ENCODE assay signal across 10 cellular contexts in genomic region chr5:35859101-35859661, GRCh38. TPM values are rescaled to one million over a fixed set of nuclear protein-coding genes. Genes with fewer than 3 reads are reported as not detected.
DNase-seq lines count a peak whose midpoint lies in the region; ATAC-seq, FAIRE-seq and TF ChIP-seq lines count a peak whose summit lies in the region.
"Had no signal": no experiment of that assay in that cellular context is flagged by ENCODE, and none has a peak within 500 bp of the region (broad histone marks: within the 10 kb centered on the region; RNA-seq: fewer than 3 reads in every experiment).

No MANE protein-coding gene starts in this region.

- TF ChIP-seq CTCF in MCF 10A (IDR thresholded peaks at IDR 0.05; ENCODE audit: unreplicated experiment) (no peak), breast epithelium (IDR thresholded peaks at IDR 0.05) (no peak), left lung (IDR thresholded peaks at IDR 0.05) (no peak), prostate gland (IDR thresholded peaks at IDR 0.05) (no peak)

- H3K36me3 Mint-ChIP-seq in MCF 10A (ENCODE audit: insufficient read depth, unreplicated experiment) = no peaks in the 10 kb centered on the region
- peaks cover 91% of the 10 kb centered on the region for H3K36me3 Mint-ChIP-seq in activated CD4-positive, alpha-beta memory T cell treated with anti-CD3 and anti-CD28 coated beads for 36 hours

- 58% methylated on average over 3 of the region's 3 CpGs for WGBS in prostate gland

- H3K27me3 ChIP-seq in breast epithelium (no peaks in the 10 kb centered on the region), left lung (no peaks in the 10 kb centered on the region), prostate gland (replicated peaks; ENCODE audit: insufficient read depth) (no peaks in the 10 kb centered on the region)

- no peaks in the 10 kb centered on the region for H3K27me3 Mint-ChIP-seq in MCF 10A (ENCODE audit: insufficient read depth, unreplicated experiment)
- no peaks in the 10 kb centered on the region for H3K27me3 Mint-ChIP-seq in activated CD4-positive, alpha-beta memory T cell treated with anti-CD3 and anti-CD28 coated beads for 36 hours

- no peak overlapping the region for H3K4me3 Mint-ChIP-seq in MCF 10A (ENCODE audit: unreplicated experiment)
- peak overlapping the region; percentile 78 for H3K4me3 Mint-ChIP-seq in activated CD4-positive, alpha-beta memory T cell treated with anti-CD3 and anti-CD28 coated beads for 36 hours

- ATAC-seq in left lung = no peak
- no peak for ATAC-seq in GM21529 (IDR thresholded peaks at IDR 0.05; ENCODE audit: unreplicated experiment)
- no peak for ATAC-seq in HG02970 (IDR thresholded peaks at IDR 0.05; ENCODE audit: low FRiP score, unreplicated experiment)
- ATAC-seq: psoas muscle had no signal

- intact Hi-C loops in MCF 10A (cut with micrococcal nuclease) = loop anchor here (5.0 kb wide), 1 partner anchor 87 kb away; no protein-coding TSS in a partner anchor
- intact Hi-C loops in breast epithelium (cut with DNase I; ENCODE audit: low total_unique reads) = no loop called here
- intact Hi-C loops in activated CD4-positive, alpha-beta memory T cell treated with anti-CD3 and anti-CD28 coated beads for 36 hours (cut with micrococcal nuclease) = loop anchor here (10.0 kb wide), 2 partner anchors 296 to 934 kb away; partner anchors contain the start of genes DNAJC21, LMBRD2 and SKP2
- intact Hi-C loops in left lung (cut with DNase I) = no loop called here
- intact Hi-C loops in prostate gland (cut with DNase I) = no loop called here

- H3K36me3 ChIP-seq in breast epithelium = no peaks in the 10 kb centered on the region
- peaks cover 0 to 35% of the 10 kb centered on the region in 2 donors for H3K36me3 ChIP-seq in left lung
- H3K36me3 ChIP-seq in prostate gland = no peaks in the 10 kb centered on the region

- H3K9me3 ChIP-seq in breast epithelium = no peaks in the 10 kb centered on the region
- no peaks in the 10 kb centered on the region for H3K9me3 ChIP-seq in left lung
- no peaks in the 10 kb centered on the region for H3K9me3 ChIP-seq in prostate gland
- H3K9me3 ChIP-seq: psoas muscle had no signal

- CTCF ChIA-PET in MCF 10A (lab: Yijun Ruan, JAX) = interaction anchor here (0.6 to 1.1 kb wide), 3 partner anchors 65 to 142 kb away, joined by 3 to 5 read pairs (median 4); no protein-coding TSS in a partner anchor
- CTCF ChIA-PET in activated CD4-positive, alpha-beta memory T cell treated with anti-CD3 and anti-CD28 coated beads for 36 hours (lab: Charles Lee) = interaction anchor here (0.6 to 5.1 kb wide), 16 partner anchors 7 to 240 kb away, joined by 3 to 26 read pairs (median 4); no protein-coding TSS in a partner anchor

- POLR2A ChIA-PET in MCF 10A (lab: Yijun Ruan, JAX) = interaction anchor here (1.0 kb wide), 1 partner anchor 23 kb away, joined by 4 read pairs; no protein-coding TSS in a partner anchor
- POLR2A ChIA-PET in activated CD4-positive, alpha-beta memory T cell treated with anti-CD3 and anti-CD28 coated beads for 36 hours (lab: Charles Lee) = interaction anchor here (0.6 to 13.7 kb wide), 15 partner anchors 21 to 242 kb away, joined by 3 to 160 read pairs (median 6); partner anchors contain the start of gene SPEF2

- H3K27ac ChIP-seq in breast epithelium (no peak overlapping the region), left lung (peak overlapping the region; percentile 35 to 57), prostate gland (no peak overlapping the region)
- H3K27ac ChIP-seq: psoas muscle had no signal

- H3K4me3 ChIP-seq in breast epithelium (peak overlapping the region in 1 of 3 donors; percentile 5), left lung (peak overlapping the region in 1 of 2 donors; percentile 46), prostate gland (no peak overlapping the region)
- H3K4me3 ChIP-seq: psoas muscle had no signal

- no peak for DNase-seq in MCF 10A (ENCODE audit: unreplicated experiment)
- DNase-seq in breast epithelium (ENCODE audit: low spot score in 2 of 2) = no peak
- DNase-seq in activated CD4-positive, alpha-beta memory T cell treated with anti-CD3 and anti-CD28 coated beads for 36 hours = peak; percentile 43
- DNase-seq in left lung = no peak
- peak; percentile 33 for DNase-seq in urothelium cell line (ENCODE audit: low spot score)
- no peak for DNase-seq in prostate gland (ENCODE audit: low spot score)
- DNase-seq: effector CD8-positive, alpha-beta T cell; psoas muscle had no signal

- BruUV-seq in MCF 10A (replicated peaks; lab: Mats Ljungman, UMichigan) = no TSS peak

- FAIRE-seq in urothelium cell line (lab: Jason Lieb, UNC) = no peak

- no peaks in the 10 kb centered on the region for H3K9me3 Mint-ChIP-seq in MCF 10A (ENCODE audit: unreplicated experiment)
- no peaks in the 10 kb centered on the region for H3K9me3 Mint-ChIP-seq in activated CD4-positive, alpha-beta memory T cell treated with anti-CD3 and anti-CD28 coated beads for 36 hours

- H3K4me1 ChIP-seq in breast epithelium = no peaks in the 10 kb centered on the region
- H3K4me1 ChIP-seq in left lung = peaks cover 0 to 38% of the 10 kb centered on the region in 2 donors
- H3K4me1 ChIP-seq in prostate gland (replicated peaks) = no peaks in the 10 kb centered on the region
- H3K4me1 ChIP-seq: psoas muscle had no signal

- peaks cover 31% of the 10 kb centered on the region for H3K4me1 Mint-ChIP-seq in MCF 10A (ENCODE audit: insufficient read depth, unreplicated experiment)
- peaks cover 81% of the 10 kb centered on the region for H3K4me1 Mint-ChIP-seq in activated CD4-positive, alpha-beta memory T cell treated with anti-CD3 and anti-CD28 coated beads for 36 hours (ENCODE audit: low read depth)

- H3K27ac Mint-ChIP-seq in MCF 10A (ENCODE audit: low read depth, unreplicated experiment) = peak overlapping the region; percentile 10
- peak overlapping the region; percentile 95 for H3K27ac Mint-ChIP-seq in activated CD4-positive, alpha-beta memory T cell treated with anti-CD3 and anti-CD28 coated beads for 36 hours

- TF ChIP-seq POLR2A in breast epithelium (IDR thresholded peaks at IDR 0.05) = no peak
- no peak for TF ChIP-seq POLR2A in prostate gland (IDR thresholded peaks at IDR 0.05)

RNA-seq across cellular contexts. Expression of gene IL7R, which starts 2.5 kb away (rescaled TPM):
- 0.26 and 0.44 TPM in 2 replicates for total RNA-seq in MCF 10A (2022)
- total RNA-seq in breast epithelium = 10 to 100 TPM; 10.1 to 26.1 (median 16.7) TPM
- 100 to 1,000 TPM; 163 to 169 TPM for total RNA-seq in activated CD4-positive, alpha-beta memory T cell treated with anti-CD3 and anti-CD28 coated beads for 36 hours
- 100 to 1,000 TPM; 101 to 144 TPM for total RNA-seq in left lung
- total RNA-seq in prostate gland = 10 to 100 TPM in 1 of 2 donors, 1 to 10 TPM in 1; 7.8 to 13.5 TPM

Comparison
In these comparisons a context has a peak if more than half of its experiments do, and no peak if none do; other contexts are left out.
1. intact Hi-C loops: an anchor here in MCF 10A (5.0 kb wide) and activated CD4-positive, alpha-beta memory T cell treated with anti-CD3 and anti-CD28 coated beads for 36 hours (10.0 kb wide); none called in breast epithelium, left lung and prostate gland.
2. DNase-seq: peak in activated CD4-positive, alpha-beta memory T cell treated with anti-CD3 and anti-CD28 coated beads for 36 hours (single experiment) and urothelium cell line (single experiment); none in MCF 10A (single experiment), breast epithelium (0 of 2), left lung (0 of 2) and prostate gland (single experiment).
3. H3K27ac ChIP-seq: peak in left lung (2 of 2); none in breast epithelium (0 of 2) and prostate gland (0 of 2).